Comparison of ENCODE assay signal across 33 cellular contexts in the genomic region with DNA sequence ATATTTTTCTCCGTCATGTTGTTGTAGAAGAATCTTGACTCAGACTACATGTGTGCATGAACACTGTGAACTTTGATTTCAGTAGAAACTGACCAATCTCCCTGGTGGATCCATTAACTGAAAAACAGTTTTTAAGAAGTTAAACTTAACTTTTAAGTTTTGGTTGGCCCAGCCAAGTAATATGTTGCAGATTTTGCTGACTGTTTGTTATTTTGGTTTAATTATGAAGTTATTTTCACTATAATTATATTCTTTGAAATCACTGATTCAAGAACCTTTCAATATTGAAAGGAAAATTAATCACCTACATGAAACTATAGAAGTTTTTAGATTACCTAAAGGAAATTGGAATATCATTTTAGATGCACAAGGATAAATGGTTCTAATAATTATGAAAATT.
"Had no signal": no experiment of that assay in that cellular context is flagged by ENCODE, and none has a peak within 500 bp of the region (broad histone marks: within the 10 kb centered on the region; RNA-seq: fewer than 3 reads in every experiment).

No MANE protein-coding gene starts in this region.

- H3K27me3 ChIP-seq: adrenal gland, body of pancreas, brain microvascular endothelial cell, breast epithelium had no signal

- H3K4me3 ChIP-seq: adrenal gland, body of pancreas, breast epithelium had no signal

- FAIRE-seq: astrocyte, TTC549 had no signal

- DNase-seq: activated B cell treated with CpG ODN at 0.5 μM for 24 hours; activated CD4-positive, alpha-beta memory T cell treated with anti-CD3 and anti-CD28 coated beads for 36 hours; activated CD4-positive, alpha-beta T cell treated with anti-CD3 and anti-CD28 coated beads for 4 hours; activated CD4-positive, alpha-beta T cell treated with anti-CD3 and anti-CD28 coated beads, Interleukin-2, amount 10 ng/mL, durations not matched to agents 24 days and 14 days; activated CD4-positive, alpha-beta T cell treated with anti-CD3 and anti-CD28 coated beads, Interleukin-2, amount 50 U/mL, for 1 hour; activated CD4-positive, alpha-beta T cell treated with anti-CD3 and anti-CD28 coated beads, Interleukin-2, amount 50 U/mL, for 4 hours; activated CD4-positive, CD25-positive, alpha-beta regulatory T cell treated with anti-CD3 and anti-CD28 coated beads, Interleukin-2, amount 50 U/mL, for 72 hours; activated CD8-positive, alpha-beta memory T cell treated with anti-CD3 and anti-CD28 coated beads, Interleukin-2, amount 50 U/mL, for 4 hours; activated CD8-positive, alpha-beta T cell treated with anti-CD3 and anti-CD28 coated beads for 36 hours; activated effector memory CD4-positive, alpha-beta T cell treated with anti-CD3 and anti-CD28 coated beads, Interleukin-2, amount 50 U/mL, for 16 hours; activated gamma-delta T cell treated with Interleukin-2 at 50 U/mL for 16 hours; activated naive CD4-positive, alpha-beta T cell; activated naive CD4-positive, alpha-beta T cell treated with anti-CD3 and anti-CD28 coated beads for 36 hours; activated naive CD4-positive, alpha-beta T cell treated with anti-CD3 and anti-CD28 coated beads, Interleukin-2, amount 50 U/mL, for 16 hours; activated naive CD8-positive, alpha-beta T cell treated with anti-CD3 and anti-CD28 coated beads for 36 hours; activated T-cell treated with anti-CD3 and anti-CD28 coated beads for 4 hours; activated T-cell treated with anti-CD3 and anti-CD28 coated beads, Interleukin-2, amount 50 U/mL, for 1 hour; activated T-cell treated with anti-CD3 and anti-CD28 coated beads, Interleukin-2, amount 50 U/mL, for 4 hours; activated T-cell treated with anti-CD3 and anti-CD28 coated beads, Interleukin-2, amount 50 U/mL, for 72 hours; adrenal gland; amniotic stem cell; aorta; body of pancreas; brain microvascular endothelial cell; central memory CD4-positive, alpha-beta T cell; T-helper 2 cell; T-helper 9 cell had no signal

- H3K4me1 ChIP-seq: adrenal gland, body of pancreas, breast epithelium had no signal

- H3K9me3 ChIP-seq: adrenal gland, body of pancreas, breast epithelium had no signal

- H3K27ac ChIP-seq: adrenal gland, body of pancreas, brain microvascular endothelial cell, breast epithelium, VCaP had no signal

- H3K36me3 ChIP-seq: adrenal gland, brain microvascular endothelial cell, breast epithelium had no signal

- ATAC-seq: activated CD8-positive, alpha-beta T cell treated with anti-CD3 and anti-CD28 coated beads for 36 hours; activated naive CD4-positive, alpha-beta T cell treated with anti-CD3 and anti-CD28 coated beads, Interleukin-2, amount 50 U/mL, for 72 hours; activated T-cell treated with anti-CD3 and anti-CD28 coated beads, Interleukin-2, amount 50 U/mL, for 4 hours; activated T-cell treated with anti-CD3 and anti-CD28 coated beads, Interleukin-2, amount 50 U/mL, for 72 hours; activated T-helper 17 cell treated with anti-CD3 and anti-CD28 coated beads, Interleukin-2, amount 50 U/mL, for 72 hours; body of pancreas had no signal
